In the genomic region with DNA sequence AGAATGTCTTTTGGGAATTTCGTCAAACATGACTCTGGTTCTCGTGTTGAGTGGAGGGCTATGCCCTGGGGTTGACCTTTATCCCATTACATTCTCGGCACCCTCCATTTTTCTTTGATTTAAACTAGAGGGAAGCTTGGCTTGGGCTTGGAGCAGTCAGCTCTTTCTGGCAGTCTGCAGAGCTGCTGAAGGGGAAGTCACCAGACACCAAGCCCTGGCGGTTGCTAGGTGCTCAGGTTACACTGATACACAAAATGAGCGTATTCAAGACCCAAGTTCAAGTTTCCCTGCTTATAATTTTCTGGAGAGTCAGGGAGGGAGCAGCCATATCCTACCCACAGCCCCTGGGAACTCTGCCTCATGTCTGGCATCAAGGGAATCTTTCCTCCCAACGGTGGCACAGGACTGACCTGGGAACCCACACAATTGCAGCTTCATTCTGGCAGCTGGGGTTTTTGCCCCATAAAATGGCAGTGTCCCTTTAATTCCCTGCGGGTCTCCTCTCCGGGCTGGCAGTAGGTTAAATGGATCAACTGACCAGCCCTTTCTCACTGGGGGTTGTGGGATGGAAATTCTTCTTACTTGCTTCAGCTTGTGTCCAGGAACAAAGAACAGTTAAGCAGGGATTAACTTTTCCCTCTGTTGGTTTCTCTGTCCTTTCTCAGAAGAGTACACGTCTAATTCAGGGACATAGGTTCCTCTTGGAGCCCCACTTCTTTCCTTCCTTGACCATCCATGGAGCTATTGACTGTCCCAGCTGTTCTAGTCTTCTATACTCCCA, we compare ENCODE assay signal across 1 cellular context.
TF ChIP-seq lines count a peak whose summit lies in the region.

No MANE protein-coding gene starts in this region.

TF ChIP-seq in HepG2, 621 proteins besides CTCF, POLR2A, EP300 and RAD21 (continued from another document):
- TF ChIP-seq ZNF503 (CRISPR knock-in tag; IDR thresholded peaks at IDR 0.05) (no peak), ARID2 (CRISPR knock-in tag; IDR thresholded peaks at IDR 0.05; ENCODE audit: borderline replicate concordance) (no peak), RXRB (CRISPR knock-in tag; IDR thresholded peaks at IDR 0.05; ENCODE audit: borderline replicate concordance) (no peak), NR1H2 (CRISPR knock-in tag; IDR thresholded peaks at IDR 0.05; ENCODE audit: borderline replicate concordance, low read depth) (no peak), SRF (IDR thresholded peaks at IDR 0.05; ENCODE audit: low read depth, low read length) (no peak), KDM3A (CRISPR knock-in tag; IDR thresholded peaks at IDR 0.05; ENCODE audit: low read depth) (no peak), ATRX (CRISPR knock-in tag; IDR thresholded peaks at IDR 0.05; ENCODE audit: borderline replicate concordance) (no peak), KLF16 (CRISPR knock-in tag; IDR thresholded peaks at IDR 0.05) (no peak)
- TF ChIP-seq, protein P1, sequence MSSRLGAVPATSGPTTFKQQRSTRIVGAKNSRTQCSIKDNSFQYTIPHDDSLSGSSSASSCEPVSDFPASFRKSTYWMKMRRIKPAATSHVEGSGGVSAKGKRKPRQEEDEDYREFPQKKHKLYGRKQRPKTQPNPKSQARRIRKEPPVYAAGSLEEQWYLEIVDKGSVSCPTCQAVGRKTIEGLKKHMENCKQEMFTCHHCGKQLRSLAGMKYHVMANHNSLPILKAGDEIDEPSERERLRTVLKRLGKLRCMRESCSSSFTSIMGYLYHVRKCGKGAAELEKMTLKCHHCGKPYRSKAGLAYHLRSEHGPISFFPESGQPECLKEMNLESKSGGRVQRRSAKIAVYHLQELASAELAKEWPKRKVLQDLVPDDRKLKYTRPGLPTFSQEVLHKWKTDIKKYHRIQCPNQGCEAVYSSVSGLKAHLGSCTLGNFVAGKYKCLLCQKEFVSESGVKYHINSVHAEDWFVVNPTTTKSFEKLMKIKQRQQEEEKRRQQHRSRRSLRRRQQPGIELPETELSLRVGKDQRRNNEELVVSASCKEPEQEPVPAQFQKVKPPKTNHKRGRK (CRISPR knock-in tag; IDR thresholded peaks at IDR 0.05) = no peak
TF ChIP-seq in HepG2: peak in this region for 0.
